1 cellular context compared by ENCODE assay signal in the genomic region with DNA sequence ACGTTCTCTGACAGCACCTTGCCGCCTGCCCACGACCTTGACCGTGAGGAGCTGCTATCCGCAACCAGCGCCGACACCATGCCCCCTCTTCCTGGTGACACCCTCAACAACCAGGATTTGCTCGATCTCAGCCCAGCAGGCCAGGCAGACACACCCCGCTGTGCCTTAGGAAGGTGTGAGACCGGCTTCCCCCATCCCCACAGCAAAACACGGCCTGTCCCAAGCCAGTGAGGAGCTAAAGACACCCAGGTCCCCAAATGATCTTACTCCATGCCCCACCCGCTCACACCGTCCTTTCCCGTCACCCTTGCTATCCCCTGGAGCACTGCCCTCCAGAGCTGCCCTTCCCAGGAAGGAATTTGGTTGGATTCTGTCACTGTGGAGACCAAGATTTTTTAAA.
TF ChIP-seq lines count a peak whose summit lies in the region.

No MANE protein-coding gene starts in this region.

TF ChIP-seq in WTC11, 78 proteins besides CTCF, POLR2A, EP300 and RAD21 (continued from another document):
- TF ChIP-seq, protein P1, sequence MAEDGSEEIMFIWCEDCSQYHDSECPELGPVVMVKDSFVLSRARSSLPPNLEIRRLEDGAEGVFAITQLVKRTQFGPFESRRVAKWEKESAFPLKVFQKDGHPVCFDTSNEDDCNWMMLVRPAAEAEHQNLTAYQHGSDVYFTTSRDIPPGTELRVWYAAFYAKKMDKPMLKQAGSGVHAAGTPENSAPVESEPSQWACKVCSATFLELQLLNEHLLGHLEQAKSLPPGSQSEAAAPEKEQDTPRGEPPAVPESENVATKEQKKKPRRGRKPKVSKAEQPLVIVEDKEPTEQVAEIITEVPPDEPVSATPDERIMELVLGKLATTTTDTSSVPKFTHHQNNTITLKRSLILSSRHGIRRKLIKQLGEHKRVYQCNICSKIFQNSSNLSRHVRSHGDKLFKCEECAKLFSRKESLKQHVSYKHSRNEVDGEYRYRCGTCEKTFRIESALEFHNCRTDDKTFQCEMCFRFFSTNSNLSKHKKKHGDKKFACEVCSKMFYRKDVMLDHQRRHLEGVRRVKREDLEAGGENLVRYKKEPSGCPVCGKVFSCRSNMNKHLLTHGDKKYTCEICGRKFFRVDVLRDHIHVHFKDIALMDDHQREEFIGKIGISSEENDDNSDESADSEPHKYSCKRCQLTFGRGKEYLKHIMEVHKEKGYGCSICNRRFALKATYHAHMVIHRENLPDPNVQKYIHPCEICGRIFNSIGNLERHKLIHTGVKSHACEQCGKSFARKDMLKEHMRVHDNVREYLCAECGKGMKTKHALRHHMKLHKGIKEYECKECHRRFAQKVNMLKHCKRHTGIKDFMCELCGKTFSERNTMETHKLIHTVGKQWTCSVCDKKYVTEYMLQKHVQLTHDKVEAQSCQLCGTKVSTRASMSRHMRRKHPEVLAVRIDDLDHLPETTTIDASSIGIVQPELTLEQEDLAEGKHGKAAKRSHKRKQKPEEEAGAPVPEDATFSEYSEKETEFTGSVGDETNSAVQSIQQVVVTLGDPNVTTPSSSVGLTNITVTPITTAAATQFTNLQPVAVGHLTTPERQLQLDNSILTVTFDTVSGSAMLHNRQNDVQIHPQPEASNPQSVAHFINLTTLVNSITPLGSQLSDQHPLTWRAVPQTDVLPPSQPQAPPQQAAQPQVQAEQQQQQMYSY (CRISPR knock-in tag; IDR thresholded peaks at IDR 0.05): no peak
- TF ChIP-seq, protein P2, sequence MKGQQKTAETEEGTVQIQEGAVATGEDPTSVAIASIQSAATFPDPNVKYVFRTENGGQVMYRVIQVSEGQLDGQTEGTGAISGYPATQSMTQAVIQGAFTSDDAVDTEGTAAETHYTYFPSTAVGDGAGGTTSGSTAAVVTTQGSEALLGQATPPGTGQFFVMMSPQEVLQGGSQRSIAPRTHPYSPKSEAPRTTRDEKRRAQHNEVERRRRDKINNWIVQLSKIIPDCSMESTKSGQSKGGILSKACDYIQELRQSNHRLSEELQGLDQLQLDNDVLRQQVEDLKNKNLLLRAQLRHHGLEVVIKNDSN (CRISPR knock-in tag; IDR thresholded peaks at IDR 0.05): no peak
- no peak for TF ChIP-seq SOX15 (CRISPR knock-in tag; IDR thresholded peaks at IDR 0.05)
- TF ChIP-seq NFE2L1 (CRISPR knock-in tag; IDR thresholded peaks at IDR 0.05): no peak
